1 cellular context compared by ENCODE assay signal in genomic region chr1:19676438-19676922, GRCh38.
TF ChIP-seq lines count a peak whose summit lies in the region.

No MANE protein-coding gene starts in this region.

TF ChIP-seq in GM12878, 131 proteins besides CTCF, POLR2A, EP300 and RAD21:
- TF ChIP-seq, protein P1, sequence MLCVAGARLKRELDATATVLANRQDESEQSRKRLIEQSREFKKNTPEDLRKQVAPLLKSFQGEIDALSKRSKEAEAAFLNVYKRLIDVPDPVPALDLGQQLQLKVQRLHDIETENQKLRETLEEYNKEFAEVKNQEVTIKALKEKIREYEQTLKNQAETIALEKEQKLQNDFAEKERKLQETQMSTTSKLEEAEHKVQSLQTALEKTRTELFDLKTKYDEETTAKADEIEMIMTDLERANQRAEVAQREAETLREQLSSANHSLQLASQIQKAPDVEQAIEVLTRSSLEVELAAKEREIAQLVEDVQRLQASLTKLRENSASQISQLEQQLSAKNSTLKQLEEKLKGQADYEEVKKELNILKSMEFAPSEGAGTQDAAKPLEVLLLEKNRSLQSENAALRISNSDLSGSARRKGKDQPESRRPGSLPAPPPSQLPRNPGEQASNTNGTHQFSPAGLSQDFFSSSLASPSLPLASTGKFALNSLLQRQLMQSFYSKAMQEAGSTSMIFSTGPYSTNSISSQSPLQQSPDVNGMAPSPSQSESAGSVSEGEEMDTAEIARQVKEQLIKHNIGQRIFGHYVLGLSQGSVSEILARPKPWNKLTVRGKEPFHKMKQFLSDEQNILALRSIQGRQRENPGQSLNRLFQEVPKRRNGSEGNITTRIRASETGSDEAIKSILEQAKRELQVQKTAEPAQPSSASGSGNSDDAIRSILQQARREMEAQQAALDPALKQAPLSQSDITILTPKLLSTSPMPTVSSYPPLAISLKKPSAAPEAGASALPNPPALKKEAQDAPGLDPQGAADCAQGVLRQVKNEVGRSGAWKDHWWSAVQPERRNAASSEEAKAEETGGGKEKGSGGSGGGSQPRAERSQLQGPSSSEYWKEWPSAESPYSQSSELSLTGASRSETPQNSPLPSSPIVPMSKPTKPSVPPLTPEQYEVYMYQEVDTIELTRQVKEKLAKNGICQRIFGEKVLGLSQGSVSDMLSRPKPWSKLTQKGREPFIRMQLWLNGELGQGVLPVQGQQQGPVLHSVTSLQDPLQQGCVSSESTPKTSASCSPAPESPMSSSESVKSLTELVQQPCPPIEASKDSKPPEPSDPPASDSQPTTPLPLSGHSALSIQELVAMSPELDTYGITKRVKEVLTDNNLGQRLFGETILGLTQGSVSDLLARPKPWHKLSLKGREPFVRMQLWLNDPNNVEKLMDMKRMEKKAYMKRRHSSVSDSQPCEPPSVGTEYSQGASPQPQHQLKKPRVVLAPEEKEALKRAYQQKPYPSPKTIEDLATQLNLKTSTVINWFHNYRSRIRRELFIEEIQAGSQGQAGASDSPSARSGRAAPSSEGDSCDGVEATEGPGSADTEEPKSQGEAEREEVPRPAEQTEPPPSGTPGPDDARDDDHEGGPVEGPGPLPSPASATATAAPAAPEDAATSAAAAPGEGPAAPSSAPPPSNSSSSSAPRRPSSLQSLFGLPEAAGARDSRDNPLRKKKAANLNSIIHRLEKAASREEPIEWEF (IDR thresholded peaks at IDR 0.05; ENCODE audit: insufficient replicate concordance, low read depth, low read length), result no peak
- TF ChIP-seq RUNX3 (IDR thresholded peaks at IDR 0.05; ENCODE audit: low read length) (peak; percentile 22; the same call in 1 of the 2 replicates), RCOR1 (conservative IDR thresholded peaks at IDR 0.05; ENCODE audit: low read depth, low read length) (no peak), IRF3 (IDR thresholded peaks at IDR 0.05) (no peak)
- TF ChIP-seq, protein P2, sequence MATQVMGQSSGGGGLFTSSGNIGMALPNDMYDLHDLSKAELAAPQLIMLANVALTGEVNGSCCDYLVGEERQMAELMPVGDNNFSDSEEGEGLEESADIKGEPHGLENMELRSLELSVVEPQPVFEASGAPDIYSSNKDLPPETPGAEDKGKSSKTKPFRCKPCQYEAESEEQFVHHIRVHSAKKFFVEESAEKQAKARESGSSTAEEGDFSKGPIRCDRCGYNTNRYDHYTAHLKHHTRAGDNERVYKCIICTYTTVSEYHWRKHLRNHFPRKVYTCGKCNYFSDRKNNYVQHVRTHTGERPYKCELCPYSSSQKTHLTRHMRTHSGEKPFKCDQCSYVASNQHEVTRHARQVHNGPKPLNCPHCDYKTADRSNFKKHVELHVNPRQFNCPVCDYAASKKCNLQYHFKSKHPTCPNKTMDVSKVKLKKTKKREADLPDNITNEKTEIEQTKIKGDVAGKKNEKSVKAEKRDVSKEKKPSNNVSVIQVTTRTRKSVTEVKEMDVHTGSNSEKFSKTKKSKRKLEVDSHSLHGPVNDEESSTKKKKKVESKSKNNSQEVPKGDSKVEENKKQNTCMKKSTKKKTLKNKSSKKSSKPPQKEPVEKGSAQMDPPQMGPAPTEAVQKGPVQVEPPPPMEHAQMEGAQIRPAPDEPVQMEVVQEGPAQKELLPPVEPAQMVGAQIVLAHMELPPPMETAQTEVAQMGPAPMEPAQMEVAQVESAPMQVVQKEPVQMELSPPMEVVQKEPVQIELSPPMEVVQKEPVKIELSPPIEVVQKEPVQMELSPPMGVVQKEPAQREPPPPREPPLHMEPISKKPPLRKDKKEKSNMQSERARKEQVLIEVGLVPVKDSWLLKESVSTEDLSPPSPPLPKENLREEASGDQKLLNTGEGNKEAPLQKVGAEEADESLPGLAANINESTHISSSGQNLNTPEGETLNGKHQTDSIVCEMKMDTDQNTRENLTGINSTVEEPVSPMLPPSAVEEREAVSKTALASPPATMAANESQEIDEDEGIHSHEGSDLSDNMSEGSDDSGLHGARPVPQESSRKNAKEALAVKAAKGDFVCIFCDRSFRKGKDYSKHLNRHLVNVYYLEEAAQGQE (IDR thresholded peaks at IDR 0.05; ENCODE audit: low read depth, low read length), result peak; percentile 96
